Comparison of ENCODE assay signal across 14 cellular contexts in the genomic region with DNA sequence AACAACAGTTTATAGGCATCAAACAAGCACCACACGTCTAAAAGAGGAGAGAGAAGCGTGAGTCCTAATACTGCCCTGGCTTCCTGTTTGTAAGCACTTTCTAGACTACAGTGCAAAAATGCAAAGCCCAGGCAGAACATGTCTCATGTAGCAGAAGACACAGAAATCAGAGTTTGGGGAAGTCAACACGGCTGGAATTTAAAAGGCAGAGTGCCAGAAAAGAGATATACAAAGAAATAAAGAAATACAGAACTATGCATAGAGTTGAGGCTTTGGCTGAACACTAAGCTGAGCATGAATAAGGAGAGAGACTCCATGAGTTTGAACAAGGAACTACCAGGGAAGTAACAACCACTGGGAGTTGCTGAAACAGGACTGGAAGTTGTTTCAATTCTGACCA.
A peak's percentile ranks its signal among the peaks of the same experiment; 100 is the strongest.
DNase-seq lines count a peak whose midpoint lies in the region; TF ChIP-seq lines count a peak whose summit lies in the region.
"Had no signal": no experiment of that assay in that cellular context is flagged by ENCODE, and none has a peak within 500 bp of the region (broad histone marks: within the 10 kb centered on the region; RNA-seq: fewer than 3 reads in every experiment).

No MANE protein-coding gene starts in this region.

- H3K27me3 ChIP-seq in GM23248 (replicated peaks; ENCODE audit: insufficient read depth) (no peaks in the 10 kb centered on the region), neuronal stem cell (ENCODE audit: control insufficient read depth in 3 of 3, insufficient read depth in 3 of 3, low read depth in 1 of 3, low read length in 3 of 3) (no peaks in the 10 kb centered on the region)
- H3K27me3 ChIP-seq: thyroid gland had no signal

- H3K79me1 ChIP-seq in neuronal stem cell (ENCODE audit: low read depth, low read length): no peaks in the 10 kb centered on the region

- H3K4me1 ChIP-seq in GM23248 (ENCODE audit: insufficient read depth) (no peaks in the 10 kb centered on the region), neuronal stem cell (ENCODE audit: control insufficient read depth in 2 of 2, insufficient read depth in 1 of 2, low read depth in 1 of 2, low read length in 2 of 2) (no peaks in the 10 kb centered on the region)
- H3K4me1 ChIP-seq: thyroid gland had no signal

- no peaks in the 10 kb centered on the region for H3F3A ChIP-seq in GM23248 (ENCODE audit: insufficient read depth)

- H2BK15ac ChIP-seq in neuronal stem cell (ENCODE audit: low read length): no peak overlapping the region

- H3K27ac ChIP-seq in GM23248: no peak overlapping the region
- H3K27ac ChIP-seq in neuronal stem cell (replicated peaks; ENCODE audit: low read length): no peak overlapping the region
- H3K27ac ChIP-seq: thyroid gland had no signal

- H4K91ac ChIP-seq in neuronal stem cell (ENCODE audit: low read depth, low read length, poor library complexity): no peak overlapping the region

- no peak overlapping the region for H3K4me2 ChIP-seq in GM23248 (ENCODE audit: unreplicated experiment)
- H3K4me2 ChIP-seq in neuronal stem cell (ENCODE audit: insufficient read depth, low read length, poor library complexity, severe bottlenecking): no peak overlapping the region

- H3K4me1 Mint-ChIP-seq in immature natural killer cell: no peaks in the 10 kb centered on the region
- H3K4me1 Mint-ChIP-seq: activated naive CD8-positive, alpha-beta T cell treated with anti-CD3 and anti-CD28 coated beads, Interleukin-2, amount 10 ng/mL, durations not matched to agents 7 days and 5 days; CD8-positive, alpha-beta memory T cell; neural crest cell had no signal

- H4K8ac ChIP-seq in neuronal stem cell (ENCODE audit: low read depth, low read length): no peak overlapping the region

- in situ Hi-C loops in GM23248 (cut with MboI): no loop called here

- TF ChIP-seq CTCF in choroid plexus epithelial cell (conservative IDR thresholded peaks at IDR 0.05; ENCODE audit: low read depth, low read length): peak; percentile 28

- peaks cover 0 to 4% (median 0%) of the 10 kb centered on the region in 3 donors for H3K36me3 Mint-ChIP-seq in immature natural killer cell
- H3K36me3 Mint-ChIP-seq: activated naive CD8-positive, alpha-beta T cell treated with anti-CD3 and anti-CD28 coated beads, Interleukin-2, amount 10 ng/mL, durations not matched to agents 7 days and 5 days had no signal

- no peak overlapping the region for H3K4me3 Mint-ChIP-seq in immature natural killer cell
- H3K4me3 Mint-ChIP-seq: activated naive CD8-positive, alpha-beta T cell treated with anti-CD3 and anti-CD28 coated beads, Interleukin-2, amount 10 ng/mL, durations not matched to agents 7 days and 5 days; CD8-positive, alpha-beta memory T cell; neural crest cell had no signal

- H2AFZ ChIP-seq in GM23248: no peak overlapping the region
- H2AFZ ChIP-seq in neuronal stem cell (ENCODE audit: low read length): peak overlapping the region; percentile 59

- no peaks in the 10 kb centered on the region for H3K9me3 ChIP-seq in GM23248 (ENCODE audit: low read depth)
- peaks cover 0 to 10% of the 10 kb centered on the region in 2 donors for H3K9me3 ChIP-seq in neuronal stem cell (replicated peaks in 1 of 2; ENCODE audit: control insufficient read depth in 2 of 2, insufficient read depth in 1 of 2, low read depth in 1 of 2, low read length in 2 of 2)
- H3K9me3 ChIP-seq: thyroid gland had no signal

- H3K27me3 Mint-ChIP-seq in immature natural killer cell (ENCODE audit: low read depth in 3 of 3): peaks cover 0 to 2% (median 2%) of the 10 kb centered on the region in 3 donors
- H3K27me3 Mint-ChIP-seq: activated naive CD8-positive, alpha-beta T cell treated with anti-CD3 and anti-CD28 coated beads, Interleukin-2, amount 10 ng/mL, durations not matched to agents 7 days and 5 days had no signal

- no peak overlapping the region for H3K23ac ChIP-seq in neuronal stem cell (ENCODE audit: low read depth, low read length, poor library complexity)

- H3K4ac ChIP-seq in neuronal stem cell (ENCODE audit: low read length): no peak overlapping the region

- H2BK12ac ChIP-seq in neuronal stem cell (ENCODE audit: low read length): no peak overlapping the region

- DNase-seq in GM23248 (peak; percentile 20), NCI-H69 (lab: John Stamatoyannopoulos, UW) (peak; percentile 22), choroid plexus epithelial cell (ENCODE audit: low read depth) (peak; percentile 61), neuronal stem cell (ENCODE audit: low spot score) (no peak), cerebellum (ENCODE audit: low spot score) (no peak), GOT3 (lab: John Stamatoyannopoulos, UW) (no peak), immature natural killer cell (no peak)
- DNase-seq: activated CD8-positive, alpha-beta memory T cell treated with anti-CD3 and anti-CD28 coated beads, Interleukin-2, amount 50 U/mL, for 48 hours; activated naive CD8-positive, alpha-beta T cell treated with anti-CD3 and anti-CD28 coated beads, Interleukin-2, amount 10 ng/mL, durations not matched to agents 7 days and 5 days; CD8-positive, alpha-beta memory T cell; NCI-H1048; SHP77; thyroid gland had no signal

- H2BK120ac ChIP-seq in neuronal stem cell (ENCODE audit: low read depth, low read length): no peak overlapping the region

- H3K27ac Mint-ChIP-seq in immature natural killer cell: no peak overlapping the region
- H3K27ac Mint-ChIP-seq: activated naive CD8-positive, alpha-beta T cell treated with anti-CD3 and anti-CD28 coated beads, Interleukin-2, amount 10 ng/mL, durations not matched to agents 7 days and 5 days; CD8-positive, alpha-beta memory T cell had no signal

- H3K9me2 ChIP-seq in GM23248 (ENCODE audit: insufficient read depth): no peaks in the 10 kb centered on the region

- no peak overlapping the region for H3K9ac ChIP-seq in GM23248
- H3K9ac ChIP-seq in neuronal stem cell (ENCODE audit: low read depth, low read length, poor library complexity): no peak overlapping the region

- no peak overlapping the region for H3K18ac ChIP-seq in neuronal stem cell (ENCODE audit: low read length)

- no peak overlapping the region for H3K14ac ChIP-seq in neuronal stem cell (ENCODE audit: low read length)

- H3K9me3 Mint-ChIP-seq in immature natural killer cell: peaks cover 0 to 6% (median 0%) of the 10 kb centered on the region in 6 donors
- H3K9me3 Mint-ChIP-seq: activated naive CD8-positive, alpha-beta T cell treated with anti-CD3 and anti-CD28 coated beads, Interleukin-2, amount 10 ng/mL, durations not matched to agents 7 days and 5 days had no signal

- H3K36me3 ChIP-seq in GM23248 (ENCODE audit: low read depth) (no peaks in the 10 kb centered on the region), neuronal stem cell (replicated peaks in 1 of 2; ENCODE audit: control insufficient read depth in 2 of 2, insufficient read depth in 2 of 2, low read length in 2 of 2) (no peaks in the 10 kb centered on the region)
- H3K36me3 ChIP-seq: thyroid gland had no signal

- 24 to 34% methylated on average over 3 of the region's 3 CpGs for WGBS in GM23248 (ENCODE audit: low coverage in 1 of 2, low lambda C conversion rate in 2 of 2, missing lambda C conversion rate in 2 of 2), 2 experiments
- WGBS in neuronal stem cell (ENCODE audit: extremely low coverage in 2 of 2, insufficient read length in 2 of 2, insufficient replicate concordance in 1 of 2), 2 donors: no CpG with 5 or more reads among the region's 3 CpGs

- no peak overlapping the region for H2BK5ac ChIP-seq in neuronal stem cell (ENCODE audit: low read length)

- no peak overlapping the region for H2AK5ac ChIP-seq in neuronal stem cell (ENCODE audit: low read depth, low read length)

- no peaks in the 10 kb centered on the region for H4K20me1 ChIP-seq in GM23248 (ENCODE audit: insufficient read depth)

- H3K4me3 ChIP-seq in GM23248 (no peak overlapping the region), choroid plexus epithelial cell (ENCODE audit: low read depth, low read length) (no peak overlapping the region), neuronal stem cell (ENCODE audit: low read length in 2 of 2) (no peak overlapping the region)
- H3K4me3 ChIP-seq: thyroid gland had no signal

- no peaks in the 10 kb centered on the region for H3K79me2 ChIP-seq in GM23248 (ENCODE audit: insufficient read depth)

Comparison
In these comparisons a context has a peak if more than half of its experiments do, and no peak if none do; other contexts are left out.
1. DNase-seq: peak in GM23248 (single experiment), NCI-H69 (single experiment) and choroid plexus epithelial cell (single experiment); none in neuronal stem cell (single experiment), cerebellum (single experiment), GOT3 (single experiment) and immature natural killer cell (0 of 3).